Comparison of ENCODE assay signal across 20 cellular contexts in the genomic region with DNA sequence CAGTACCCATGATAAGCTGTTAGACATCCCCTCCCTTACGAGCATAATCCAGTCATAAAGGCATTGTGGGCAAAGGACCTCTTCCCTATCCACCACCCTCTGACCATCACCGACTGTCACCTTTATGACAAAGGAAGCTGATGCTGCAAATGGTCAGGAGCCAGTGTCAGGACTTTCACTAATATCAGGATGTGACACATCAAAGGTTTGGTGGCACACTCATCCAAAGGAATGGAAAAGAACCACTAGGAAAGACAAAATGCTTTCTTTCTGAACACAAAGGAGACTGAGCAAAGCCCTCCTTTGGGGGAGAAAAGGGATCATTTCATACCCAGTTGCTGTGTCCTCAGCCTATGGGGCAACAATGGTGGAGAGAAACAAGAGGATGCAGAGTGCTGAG.
"Had no signal": no experiment of that assay in that cellular context is flagged by ENCODE, and none has a peak within 500 bp of the region (broad histone marks: within the 10 kb centered on the region; RNA-seq: fewer than 3 reads in every experiment).

No MANE protein-coding gene starts in this region.

- H3K27me3 ChIP-seq: hepatocyte, right lobe of liver, suprapubic skin, thyroid gland had no signal

- H3K79me2 ChIP-seq: hepatocyte had no signal

- H3K4me1 ChIP-seq: psoas muscle, right lobe of liver, suprapubic skin, thyroid gland had no signal

- H3K36me3 Mint-ChIP-seq: stimulated activated effector memory CD8-positive, alpha-beta T cell treated with anti-CD3 and anti-CD28 coated beads, Interleukin-12 subunit alpha, Interleukin-12 subunit beta, amount 100 ng/mL, for 72 hours; type B pancreatic cell had no signal

- H3K4me3 ChIP-seq: hepatocyte, psoas muscle, right lobe of liver, suprapubic skin, thyroid gland had no signal

- H3K27ac ChIP-seq: hepatocyte, psoas muscle, right lobe of liver, suprapubic skin, thyroid gland had no signal

- H3K27ac Mint-ChIP-seq: dendritic cell treated with granulocyte-macrophage colony-stimulating factor and Interleukin-4, amounts not matched to agents 40 ng/mL and 50 ng/mL, for 4 days; effector memory CD8-positive, alpha-beta T cell; naive thymus-derived CD4-positive, alpha-beta T cell; nephron progenitor cell; stimulated activated effector memory CD8-positive, alpha-beta T cell treated with anti-CD3 and anti-CD28 coated beads, Interleukin-12 subunit alpha, Interleukin-12 subunit beta, amount 100 ng/mL, for 72 hours; type B pancreatic cell had no signal

- H3K36me3 ChIP-seq: right lobe of liver, suprapubic skin, thyroid gland had no signal

- DNase-seq: effector memory CD8-positive, alpha-beta T cell; foreskin melanocyte; head of caudate nucleus; kidney; left colon; left ventricle myocardium superior; naive thymus-derived CD4-positive, alpha-beta T cell; nephron progenitor cell; psoas muscle; retina; right lobe of liver; stimulated activated CD4-positive, alpha-beta T cell treated with anti-CD3 and anti-CD28 coated beads, Interleukin-4, amount 100 ng/mL, for 1 hour; stimulated activated CD8-positive, alpha-beta memory T cell treated with anti-CD3 and anti-CD28 coated beads, Interleukin-4, amount 100 ng/mL, for 48 hours; stimulated activated naive CD8-positive, alpha-beta T cell treated with anti-CD3 and anti-CD28 coated beads, Interleukin-15, Interleukin-2, amounts not matched to agents 100 U/mL and 50 U/mL, for 24 hours; thyroid gland had no signal

- H3K9me3 ChIP-seq: right lobe of liver, suprapubic skin, thyroid gland had no signal

- H3K4me2 ChIP-seq: hepatocyte had no signal

- H3K9me3 Mint-ChIP-seq: effector memory CD8-positive, alpha-beta T cell; type B pancreatic cell had no signal

- H3K27me3 Mint-ChIP-seq: dendritic cell treated with granulocyte-macrophage colony-stimulating factor and Interleukin-4, amounts not matched to agents 40 ng/mL and 50 ng/mL, for 4 days; effector memory CD8-positive, alpha-beta T cell; naive thymus-derived CD4-positive, alpha-beta T cell had no signal

- H2AFZ ChIP-seq: hepatocyte had no signal

- ATAC-seq: effector memory CD8-positive, alpha-beta T cell; left colon; left ventricle myocardium superior; naive thymus-derived CD4-positive, alpha-beta T cell; psoas muscle; right lobe of liver; stimulated activated effector memory CD8-positive, alpha-beta T cell treated with anti-CD3 and anti-CD28 coated beads, Interleukin-12 subunit alpha, Interleukin-12 subunit beta, amount 100 ng/mL, for 72 hours; stimulated activated naive CD8-positive, alpha-beta T cell treated with anti-CD3 and anti-CD28 coated beads, Interleukin-15, Interleukin-2, amounts not matched to agents 100 U/mL and 50 U/mL, for 24 hours had no signal

- H3K4me1 Mint-ChIP-seq: naive thymus-derived CD4-positive, alpha-beta T cell; stimulated activated effector memory CD8-positive, alpha-beta T cell treated with anti-CD3 and anti-CD28 coated beads, Interleukin-12 subunit alpha, Interleukin-12 subunit beta, amount 100 ng/mL, for 72 hours had no signal

- H3K4me3 Mint-ChIP-seq: dendritic cell treated with granulocyte-macrophage colony-stimulating factor and Interleukin-4, amounts not matched to agents 40 ng/mL and 50 ng/mL, for 4 days; effector memory CD8-positive, alpha-beta T cell; naive thymus-derived CD4-positive, alpha-beta T cell; nephron progenitor cell; stimulated activated effector memory CD8-positive, alpha-beta T cell treated with anti-CD3 and anti-CD28 coated beads, Interleukin-12 subunit alpha, Interleukin-12 subunit beta, amount 100 ng/mL, for 72 hours; type B pancreatic cell had no signal
